Comparison of ENCODE assay signal across 9 cellular contexts in genomic region chr11:65352783-65353182, GRCh38. TPM values are rescaled to one million over a fixed set of nuclear protein-coding genes. Genes with fewer than 3 reads are reported as not detected.
A peak's percentile ranks its signal among the peaks of the same experiment; 100 is the strongest.
DNase-seq lines count a peak whose midpoint lies in the region; ATAC-seq and TF ChIP-seq lines count a peak whose summit lies in the region.
"Had no signal": no experiment of that assay in that cellular context is flagged by ENCODE, and none has a peak within 500 bp of the region (broad histone marks: within the 10 kb centered on the region; RNA-seq: fewer than 3 reads in every experiment).

No MANE protein-coding gene starts in this region.

- no peaks in the 10 kb centered on the region for H3K9me3 ChIP-seq in gastrocnemius medialis
- H3K9me3 ChIP-seq: BLaER1 treated with 17β-estradiol and CSF1 and Interleukin-3, amounts not matched to agents 10 nM and 100 nM had no signal

- no peak for TF ChIP-seq POLR2A in NB4 (IDR thresholded peaks at IDR 0.05; ENCODE audit: extremely low read depth, insufficient read length)
- TF ChIP-seq POLR2A in gastrocnemius medialis (IDR thresholded peaks at IDR 0.05) = no peak

- peaks cover 28 to 30% of the 10 kb centered on the region in 2 donors for H3K4me1 ChIP-seq in gastrocnemius medialis

- no peak overlapping the region for H3K4me3 ChIP-seq in NB4 (ENCODE audit: low read depth, low read length)
- H3K4me3 ChIP-seq in gastrocnemius medialis = no peak overlapping the region
- H3K4me3 ChIP-seq: BLaER1 treated with 17β-estradiol and CSF1 and Interleukin-3, amounts not matched to agents 10 nM and 100 nM had no signal

- intact Hi-C loops in gastrocnemius medialis (cut with DNase I; ENCODE audit: low total_unique reads) = no loop called here

- no peak overlapping the region for H3K27ac ChIP-seq in gastrocnemius medialis

- peaks cover 6 to 46% of the 10 kb centered on the region in 2 donors for H3K36me3 ChIP-seq in gastrocnemius medialis

- no peaks in the 10 kb centered on the region for H3K27me3 ChIP-seq in gastrocnemius medialis
- H3K27me3 ChIP-seq: BLaER1 treated with 17β-estradiol and CSF1 and Interleukin-3, amounts not matched to agents 10 nM and 100 nM had no signal

- ATAC-seq in GM18907 (IDR thresholded peaks at IDR 0.05; ENCODE audit: unreplicated experiment) = no peak
- ATAC-seq in gastrocnemius medialis = no peak

- peak; percentile 32 for TF ChIP-seq CTCF in NB4 (IDR thresholded peaks at IDR 0.05; ENCODE audit: low read depth, low read length)
- no peak for TF ChIP-seq CTCF in gastrocnemius medialis (IDR thresholded peaks at IDR 0.05 in 4 of 5, conservative IDR thresholded peaks at IDR 0.05 in 1 of 5)

- DNase-seq in NCI-H2227 (lab: John Stamatoyannopoulos, UW; ENCODE audit: unreplicated experiment) (peak; percentile 42), NCI-H2227 treated with DMSO at 0.1 percent for 48 hours (lab: John Stamatoyannopoulos, UW) (no peak), NB4 (ENCODE audit: low read depth) (peak; percentile 42), cerebellar cortex (ENCODE audit: low spot score) (peak; percentile 52), pons (ENCODE audit: low spot score) (peak; percentile 39), gastrocnemius medialis (no peak)
- no peak for DNase-seq in activated CD4-positive, alpha-beta T cell treated with anti-CD3 and anti-CD28 coated beads for 1 hour

- in situ Hi-C loops in gastrocnemius medialis (cut with MboI; ENCODE audit: low sequenced_read_pairs in 4 of 4) = no loop called here

RNA-seq across cellular contexts. Expression of gene TIGD3, which starts 1.8 kb away (rescaled TPM):
- total RNA-seq in gastrocnemius medialis = under 1 TPM; 0.16 to 0.71 (median 0.48) TPM

RNA-seq across cellular contexts. Expression of gene DPF2, which starts 19.1 kb away (rescaled TPM):
- total RNA-seq in gastrocnemius medialis = 10 to 100 TPM; 22.4 to 46.4 (median 36.1) TPM

RNA-seq across cellular contexts. Expression of gene SLC25A45, which starts 29.7 kb away (rescaled TPM):
- total RNA-seq in gastrocnemius medialis = 10 to 100 TPM in 1 of 4 donors, 1 to 10 TPM in 3; 2.6 to 12.4 (median 5.6) TPM

RNA-seq across cellular contexts. Expression of gene FRMD8, which starts 33.7 kb away (rescaled TPM):
- 10 to 100 TPM; 11.5 to 51.7 (median 20.1) TPM for total RNA-seq in gastrocnemius medialis

RNA-seq across cellular contexts. Expression of gene CDC42EP2, which starts 38.1 kb away (rescaled TPM):
- 10 to 100 TPM in 1 of 4 donors, 1 to 10 TPM in 3; 5.0 to 11.6 (median 5.6) TPM for total RNA-seq in gastrocnemius medialis

Comparison
In these comparisons a context has a peak if more than half of its experiments do, and no peak if none do; other contexts are left out.
1. DNase-seq: peak in NCI-H2227 (single experiment), NB4 (single experiment), cerebellar cortex (single experiment) and pons (single experiment); none in NCI-H2227 treated with DMSO at 0.1 percent for 48 hours (single experiment), gastrocnemius medialis (0 of 2) and activated CD4-positive, alpha-beta T cell treated with anti-CD3 and anti-CD28 coated beads for 1 hour (single experiment).